Comparison of ENCODE assay signal across 8 cellular contexts in the genomic region with DNA sequence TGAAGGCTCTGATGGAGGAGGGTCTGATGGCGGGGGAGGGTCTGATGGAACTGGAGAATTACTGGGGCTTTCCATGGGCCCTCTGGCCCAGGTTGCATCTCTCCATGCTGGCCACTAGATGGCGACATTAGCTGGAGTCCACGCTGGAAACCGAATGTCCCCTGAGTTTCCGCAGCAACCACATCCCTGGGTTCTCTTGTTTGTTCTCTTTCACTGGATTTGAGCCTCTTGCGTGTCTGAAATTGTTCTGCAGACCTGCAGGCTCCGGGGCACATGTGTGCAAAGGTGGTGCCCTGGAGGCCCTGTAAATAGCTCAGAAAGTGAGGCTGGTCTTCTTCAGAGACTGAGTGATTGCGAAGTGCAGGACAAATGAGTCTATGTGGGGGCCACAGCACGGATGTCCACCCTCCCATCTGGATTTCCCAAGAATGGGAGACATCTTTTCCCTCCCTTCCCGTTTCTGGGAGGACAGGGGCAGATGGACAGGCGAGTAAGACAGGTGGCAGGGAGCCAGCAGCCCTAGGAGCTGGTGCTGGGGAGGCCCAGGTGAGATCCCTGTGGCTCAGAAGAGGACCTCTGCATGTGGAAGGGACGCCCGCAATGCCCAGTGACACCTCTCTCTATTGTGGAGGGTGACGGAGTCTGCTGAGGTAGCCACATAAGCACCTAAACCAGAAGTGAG.
DNase-seq lines count a peak whose midpoint lies in the region; ATAC-seq and TF ChIP-seq lines count a peak whose summit lies in the region.

No MANE protein-coding gene starts in this region.

- peaks cover 9% of the 10 kb centered on the region for H3K4me1 Mint-ChIP-seq in activated T-cell treated with anti-CD3 and anti-CD28 coated beads, Interleukin-2, amount 50 U/mL, for 4 hours (ENCODE audit: low read depth)
- H3K4me1 Mint-ChIP-seq in natural killer cell, result peaks cover 8 to 12% of the 10 kb centered on the region in 2 donors

- H3K27ac Mint-ChIP-seq in natural killer cell, result peak overlapping the region; percentile 31 to 78

- ATAC-seq in Panc1 (peak; percentile 80), natural killer cell (peak; percentile 84 to 93 (median 92)), HG03108 (IDR thresholded peaks at IDR 0.05; ENCODE audit: unreplicated experiment) (no peak)
- ATAC-seq in activated T-cell treated with anti-CD3 and anti-CD28 coated beads, Interleukin-2, amount 50 U/mL, for 4 hours, result peak; percentile 73 to 82

- no peak overlapping the region for H3K4me3 Mint-ChIP-seq in activated T-cell treated with anti-CD3 and anti-CD28 coated beads, Interleukin-2, amount 50 U/mL, for 4 hours
- H3K4me3 Mint-ChIP-seq in natural killer cell, result no peak overlapping the region

- H3K27ac ChIP-seq in Panc1 (ENCODE audit: low read length), result no peak overlapping the region

- no peaks in the 10 kb centered on the region; the same call in 1 of the 2 replicates for H3K4me1 ChIP-seq in Panc1 (ENCODE audit: control insufficient read depth, insufficient read depth, low read length)

- DNase-seq in Caki2 (ENCODE audit: low read depth) (peak; percentile 33), Panc1 (ENCODE audit: low read depth, low spot score) (no peak), fibroblast of gingiva (ENCODE audit: low read depth) (peak; percentile 48), natural killer cell (peak; percentile 54)
- DNase-seq in Jurkat, Clone E6-1 (ENCODE audit: low read depth, low spot score), result peak; percentile 64
- DNase-seq in activated T-cell treated with anti-CD3 and anti-CD28 coated beads, Interleukin-2, amount 50 U/mL, for 4 hours, result peak; percentile 59
- peak; percentile 37 to 84 (median 60) for DNase-seq in stimulated activated naive CD4-positive, alpha-beta T cell (lab: John Stamatoyannopoulos, UW)

- CTCF ChIA-PET in Panc1 (lab: Charles Lee), result interaction anchor here (0.5 to 1.8 kb wide), 6 partner anchors 34 to 649 kb away, joined by 3 to 13 read pairs (median 4); no protein-coding TSS in a partner anchor

- no peaks in the 10 kb centered on the region for H3K9me3 ChIP-seq in Panc1 (ENCODE audit: control insufficient read depth, insufficient read depth, low read depth, low read length)

- TF ChIP-seq CTCF in Panc1 (IDR thresholded peaks at IDR 0.05), result peak; percentile 87
- peak; percentile 86 for TF ChIP-seq CTCF in natural killer cell (IDR thresholded peaks at IDR 0.05)

- intact Hi-C loops in Panc1 (cut with micrococcal nuclease; ENCODE audit: unreplicated experiment) (loop anchor here (10.0 kb wide), 2 partner anchors 109 to 239 kb away; no protein-coding TSS in a partner anchor), natural killer cell (cut with micrococcal nuclease) (loop anchor here (1.0 to 2.0 kb wide), 2 partner anchors 113 to 305 kb away; no protein-coding TSS in a partner anchor)

- in situ Hi-C loops in Caki2 (cut with HindIII; ENCODE audit: low pct_unique_long_range_greater_than_20kb, low sequenced_read_pairs), result no loop called here
- in situ Hi-C loops in Panc1 (cut with HindIII; ENCODE audit: low pct_unique_long_range_greater_than_20kb, low sequenced_read_pairs), result no loop called here

- H3K36me3 ChIP-seq in Panc1 (ENCODE audit: control insufficient read depth, insufficient read depth, low read length), result no peaks in the 10 kb centered on the region

- peaks cover 2% of the 10 kb centered on the region for H3K27me3 Mint-ChIP-seq in activated T-cell treated with anti-CD3 and anti-CD28 coated beads, Interleukin-2, amount 50 U/mL, for 4 hours (ENCODE audit: low read depth)
- peaks cover 12 to 18% of the 10 kb centered on the region in 2 donors for H3K27me3 Mint-ChIP-seq in natural killer cell (ENCODE audit: low read depth in 2 of 2)

- no peak overlapping the region for H3K4me3 ChIP-seq in Jurkat, Clone E6-1 (ENCODE audit: low read length)
- H3K4me3 ChIP-seq in Panc1 (ENCODE audit: low read depth in 2 of 2, low read length in 2 of 2), result no peak overlapping the region

- POLR2A ChIA-PET in Panc1 (lab: Charles Lee), result no interaction called here

- H3K36me3 Mint-ChIP-seq in activated T-cell treated with anti-CD3 and anti-CD28 coated beads, Interleukin-2, amount 50 U/mL, for 4 hours (ENCODE audit: insufficient read depth), result no peaks in the 10 kb centered on the region
- no peaks in the 10 kb centered on the region for H3K36me3 Mint-ChIP-seq in natural killer cell

- H3K9me3 Mint-ChIP-seq in activated T-cell treated with anti-CD3 and anti-CD28 coated beads, Interleukin-2, amount 50 U/mL, for 4 hours, result no peaks in the 10 kb centered on the region
- H3K9me3 Mint-ChIP-seq in natural killer cell, result no peaks in the 10 kb centered on the region

- no peaks in the 10 kb centered on the region for H3K27me3 ChIP-seq in Panc1 (ENCODE audit: control insufficient read depth, insufficient read depth, low read length)

- BruUV-seq in Panc1 (replicated peaks; lab: Mats Ljungman, UMichigan), result no TSS peak
